In genomic region chr1:152983234-152983633, GRCh38 we compare ENCODE assay signal across 23 cellular contexts. TPM values are rescaled to one million over a fixed set of nuclear protein-coding genes. Genes with fewer than 3 reads are reported as not detected.
"Had no signal": no experiment of that assay in that cellular context is flagged by ENCODE, and none has a peak within 500 bp of the region (broad histone marks: within the 10 kb centered on the region; RNA-seq: fewer than 3 reads in every experiment).

No MANE protein-coding gene starts in this region.

- H3K36me3 ChIP-seq: heart left ventricle, right lobe of liver, suprapubic skin, thyroid gland had no signal

- H3K9me3 ChIP-seq: heart left ventricle, psoas muscle, right lobe of liver, suprapubic skin, thyroid gland had no signal

- H3K27ac ChIP-seq: dorsolateral prefrontal cortex, heart left ventricle, psoas muscle, right lobe of liver, thyroid gland had no signal

- H3K4me1 ChIP-seq: heart left ventricle, psoas muscle, right lobe of liver, thyroid gland had no signal

- H3K4me3 ChIP-seq: dorsolateral prefrontal cortex, heart left ventricle, psoas muscle, right lobe of liver, suprapubic skin, thyroid gland had no signal

- DNase-seq: cortex of kidney; dorsolateral prefrontal cortex; effector CD8-positive, alpha-beta T cell; foreskin melanocyte; heart left ventricle; hippocampal formation; kidney glomerular epithelial cell; naive thymus-derived CD4-positive, alpha-beta T cell; nephron progenitor cell; psoas muscle; retina; right lobe of liver; stimulated activated CD4-positive, alpha-beta T cell treated with anti-CD3 and anti-CD28 coated beads, Interleukin-4, amount 100 ng/mL, for 1 hour; stimulated activated CD8-positive, alpha-beta memory T cell treated with anti-CD3 and anti-CD28 coated beads, Interleukin-4, amount 100 ng/mL, for 48 hours; stimulated activated naive CD8-positive, alpha-beta T cell treated with anti-CD3 and anti-CD28 coated beads, Interleukin-15, Interleukin-2, amounts not matched to agents 100 U/mL and 50 U/mL, for 24 hours; thyroid gland had no signal

- H3K27me3 ChIP-seq: right lobe of liver, thyroid gland had no signal

- ATAC-seq: heart left ventricle; naive thymus-derived CD4-positive, alpha-beta T cell; psoas muscle; right lobe of liver; stimulated activated effector memory CD8-positive, alpha-beta T cell treated with anti-CD3 and anti-CD28 coated beads, Interleukin-12 subunit alpha, Interleukin-12 subunit beta, amount 100 ng/mL, for 72 hours; stimulated activated naive CD8-positive, alpha-beta T cell treated with anti-CD3 and anti-CD28 coated beads, Interleukin-15, Interleukin-2, amounts not matched to agents 100 U/mL and 50 U/mL, for 24 hours had no signal

RNA-seq across cellular contexts. Expression of gene SPRR1A, which starts 0.6 kb away (rescaled TPM):
- total RNA-seq: dorsolateral prefrontal cortex; heart left ventricle; liver; lung microvascular endothelial cell; mesenteric fat pad; mononuclear cell; naive thymus-derived CD4-positive, alpha-beta T cell; omental fat pad; psoas muscle; right lobe of liver; thyroid gland had no signal
- polyA plus RNA-seq: heart left ventricle; liver; naive thymus-derived CD4-positive, alpha-beta T cell; psoas muscle had no signal

RNA-seq across cellular contexts. Expression of gene SPRR4, which starts 12.8 kb away (rescaled TPM):
- total RNA-seq: dorsolateral prefrontal cortex; heart left ventricle; liver; lung microvascular endothelial cell; mesenteric fat pad; mononuclear cell; naive thymus-derived CD4-positive, alpha-beta T cell; omental fat pad; psoas muscle; right lobe of liver; thyroid gland had no signal
- polyA plus RNA-seq: heart left ventricle; liver; naive thymus-derived CD4-positive, alpha-beta T cell; psoas muscle had no signal

RNA-seq across cellular contexts. Expression of gene SPRR3, which starts 18.3 kb away (rescaled TPM):
- total RNA-seq: dorsolateral prefrontal cortex; heart left ventricle; liver; lung microvascular endothelial cell; mesenteric fat pad; mononuclear cell; naive thymus-derived CD4-positive, alpha-beta T cell; omental fat pad; suprapubic skin; thyroid gland had no signal
- polyA plus RNA-seq: naive thymus-derived CD4-positive, alpha-beta T cell had no signal

RNA-seq across cellular contexts. Expression of gene SPRR5, which starts 36.2 kb away (rescaled TPM):
- total RNA-seq: dorsolateral prefrontal cortex; heart left ventricle; liver; lung microvascular endothelial cell; mesenteric fat pad; mononuclear cell; naive thymus-derived CD4-positive, alpha-beta T cell; omental fat pad; psoas muscle; right lobe of liver; thyroid gland had no signal
- polyA plus RNA-seq: heart left ventricle; liver; naive thymus-derived CD4-positive, alpha-beta T cell; psoas muscle had no signal

RNA-seq across cellular contexts. Expression of gene SPRR1B, which starts 47.8 kb away (rescaled TPM):
- total RNA-seq: dorsolateral prefrontal cortex; heart left ventricle; liver; lung microvascular endothelial cell; mesenteric fat pad; mononuclear cell; naive thymus-derived CD4-positive, alpha-beta T cell; omental fat pad; psoas muscle; right lobe of liver; thyroid gland had no signal
- polyA plus RNA-seq: heart left ventricle; liver; naive thymus-derived CD4-positive, alpha-beta T cell had no signal
